ENCODE assay signal across 24 cellular contexts in the genomic region with DNA sequence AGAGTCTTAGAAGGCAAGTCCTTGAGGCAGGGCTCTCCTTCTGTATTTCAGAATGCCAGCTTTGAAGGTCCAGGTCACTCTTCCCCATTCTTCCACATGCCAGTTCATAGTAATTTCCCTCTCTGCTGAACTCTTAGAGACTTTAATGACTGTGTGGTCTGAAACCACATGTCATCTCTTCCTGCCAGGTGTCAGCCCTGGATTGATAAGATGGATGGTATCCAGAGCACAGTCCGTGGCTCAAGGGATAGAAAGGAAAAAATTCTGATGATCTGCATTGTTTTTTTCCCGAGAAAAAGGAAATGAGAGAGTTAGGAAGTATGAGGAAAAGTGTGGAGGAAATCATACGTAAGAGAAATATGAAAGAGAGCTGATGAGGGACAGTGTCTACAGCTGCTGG.
"Had no signal": no experiment of that assay in that cellular context is flagged by ENCODE, and none has a peak within 500 bp of the region (broad histone marks: within the 10 kb centered on the region; RNA-seq: fewer than 3 reads in every experiment).

No MANE protein-coding gene starts in this region.

- H3K4me1 ChIP-seq: colonic mucosa, esophagus squamous epithelium, parathyroid adenoma, prostate gland, right lobe of liver, transverse colon had no signal

- H3K4me3 ChIP-seq: colonic mucosa, esophagus squamous epithelium, gastroesophageal sphincter, hepatocyte, lung, prostate gland, right lobe of liver, skin epidermis, thoracic aorta, transverse colon had no signal

- H2AFZ ChIP-seq: hepatocyte, parathyroid adenoma had no signal

- ATAC-seq: gastroesophageal sphincter; left colon; left ventricle myocardium superior; right lobe of liver; stimulated activated naive B cell treated with anti-CD40 and anti-IgM and Interleukin-4, amounts not matched to agents 10 μg/mL and 1 μg/mL and 100 μg/mL, for 72 hours; stimulated activated naive CD8-positive, alpha-beta T cell treated with anti-CD3 and anti-CD28 coated beads, Interleukin-15, amount 100 ng/mL, for 72 hours had no signal

- H3K9ac ChIP-seq: parathyroid adenoma had no signal

- H3K79me2 ChIP-seq: hepatocyte, parathyroid adenoma had no signal

- H3K9me3 ChIP-seq: colonic mucosa, esophagus squamous epithelium, gastroesophageal sphincter, prostate gland, right lobe of liver, thoracic aorta, transverse colon had no signal

- H3K27me3 ChIP-seq: colonic mucosa, esophagus squamous epithelium, gastroesophageal sphincter, hepatocyte, right lobe of liver, transverse colon had no signal

- H3K4me2 ChIP-seq: hepatocyte had no signal

- H3K36me3 ChIP-seq: colonic mucosa, esophagus squamous epithelium, gastroesophageal sphincter, prostate gland, right lobe of liver, thoracic aorta, transverse colon had no signal

- DNase-seq: colonic mucosa; dermis blood vessel endothelial cell; esophagus squamous epithelium; foreskin fibroblast; head of caudate nucleus; left colon; left ventricle myocardium superior; mesenchymal stem cell; midbrain; naive B cell; retina; right lobe of liver; stimulated activated CD4-positive, alpha-beta T cell treated with anti-CD3 and anti-CD28 coated beads, Interleukin-2, amount 100 ng/mL, for 24 hours; stimulated activated CD4-positive, alpha-beta T cell treated with anti-CD3 and anti-CD28 coated beads, Interleukin-4, amount 100 ng/mL, for 4 hours; stimulated activated naive B cell treated with anti-CD40 and anti-IgM and Interleukin-4, amounts not matched to agents 10 μg/mL and 1 μg/mL and 100 μg/mL, for 72 hours; stimulated activated naive CD8-positive, alpha-beta T cell treated with anti-CD3 and anti-CD28 coated beads, Interleukin-15, amount 100 ng/mL, for 72 hours; transverse colon had no signal
